ENCODE assay signal across 13 cellular contexts in the genomic region with DNA sequence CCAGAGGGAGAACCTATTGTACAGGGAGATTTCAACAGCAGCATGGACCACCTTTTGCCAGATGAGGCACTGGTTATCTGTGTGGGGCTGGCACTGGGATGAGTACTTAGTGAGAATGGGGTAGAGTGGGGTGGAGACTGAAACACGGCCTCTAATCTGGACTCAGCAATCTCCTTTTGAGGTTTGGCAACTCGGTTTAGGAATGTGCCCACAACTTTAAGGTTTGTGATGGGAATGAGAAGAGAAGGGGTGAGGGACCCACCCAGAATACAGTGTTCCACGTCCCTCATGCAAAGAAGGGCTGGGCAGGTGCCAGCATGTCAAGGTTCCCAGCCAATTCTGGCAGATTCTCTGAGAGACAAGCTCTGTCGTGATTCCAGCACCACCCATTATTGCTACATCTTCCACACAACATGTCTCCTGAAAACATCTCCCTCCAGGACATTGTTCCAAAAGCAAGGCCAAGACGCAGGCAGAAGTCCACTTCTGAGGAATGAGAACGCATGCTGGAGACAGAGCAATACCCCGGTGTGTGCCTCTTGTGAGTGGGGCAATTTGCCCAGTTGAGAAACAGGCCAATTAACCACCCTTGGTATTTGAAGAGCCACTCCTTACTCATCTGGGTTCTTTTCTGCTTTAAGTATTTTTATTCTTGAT. TPM values are rescaled to one million over a fixed set of nuclear protein-coding genes. Genes with fewer than 3 reads are reported as not detected.
A peak's percentile ranks its signal among the peaks of the same experiment; 100 is the strongest.
DNase-seq lines count a peak whose midpoint lies in the region; ATAC-seq and TF ChIP-seq lines count a peak whose summit lies in the region.
"Had no signal": no experiment of that assay in that cellular context is flagged by ENCODE, and none has a peak within 500 bp of the region (broad histone marks: within the 10 kb centered on the region; RNA-seq: fewer than 3 reads in every experiment).

No MANE protein-coding gene starts in this region.

- H3K4me1 ChIP-seq in sigmoid colon = peaks cover 0 to 10% (median 7%) of the 10 kb centered on the region in 4 donors

- peak overlapping the region in 3 of 4 donors; percentile 1 to 69 (median 56) for H3K27ac ChIP-seq in sigmoid colon
- H3K27ac ChIP-seq: stomach had no signal

- intact Hi-C loops in sigmoid colon (cut with DNase I) = no loop called here

- H3K27me3 ChIP-seq in sigmoid colon = no peaks in the 10 kb centered on the region
- H3K27me3 ChIP-seq: stomach had no signal

- no peak for ATAC-seq in T-helper 17 cell
- ATAC-seq in activated T-cell treated with anti-CD3 and anti-CD28 coated beads, Interleukin-2, amount 50 U/mL, for 4 hours = no peak

- DNase-seq in DMS79 treated with DMSO at 0.1 percent for 48 hours (lab: John Stamatoyannopoulos, UW) (peak; percentile 47), T-helper 17 cell (no peak), fibroblast of pulmonary artery (ENCODE audit: low read depth) (peak; percentile 65), sigmoid colon (peak; percentile 72), SHP77 treated with DMSO at 0.1 percent for 48 hours (lab: John Stamatoyannopoulos, UW) (no peak), RKO (ENCODE audit: low spot score) (no peak)
- DNase-seq in activated T-cell treated with anti-CD3 and anti-CD28 coated beads, Interleukin-2, amount 50 U/mL, for 4 hours = no peak
- no peak for DNase-seq in activated naive CD4-positive, alpha-beta T cell treated with anti-CD3 and anti-CD28 coated beads, Interleukin-2, amount 50 U/mL, for 16 hours
- DNase-seq: kidney glomerular epithelial cell; NCI-H1417 treated with DMSO at 0.1 percent for 48 hours; stimulated activated CD4-positive, alpha-beta T cell treated with anti-CD3 and anti-CD28 coated beads, Interleukin-2, amount 100 ng/mL, for 48 hours; stomach had no signal

- TF ChIP-seq CTCF in fibroblast of pulmonary artery (IDR thresholded peaks at IDR 0.05; ENCODE audit: low read length, missing control alignments) (no peak), sigmoid colon (IDR thresholded peaks at IDR 0.05) (no peak)

- no peaks in the 10 kb centered on the region for H3K9me3 ChIP-seq in T-helper 17 cell (ENCODE audit: control insufficient read depth, low read length, poor library complexity, severe bottlenecking)
- H3K9me3 ChIP-seq in sigmoid colon = no peaks in the 10 kb centered on the region

- H3K9me3 Mint-ChIP-seq in activated T-cell treated with anti-CD3 and anti-CD28 coated beads, Interleukin-2, amount 50 U/mL, for 4 hours = peaks cover 10% of the 10 kb centered on the region

- H3K36me3 ChIP-seq in sigmoid colon = no peaks in the 10 kb centered on the region
- H3K36me3 ChIP-seq: stomach had no signal

- H3K36me3 Mint-ChIP-seq in T-helper 17 cell (ENCODE audit: low read depth) = peaks cover 5% of the 10 kb centered on the region
- no peaks in the 10 kb centered on the region for H3K36me3 Mint-ChIP-seq in activated T-cell treated with anti-CD3 and anti-CD28 coated beads, Interleukin-2, amount 50 U/mL, for 4 hours (ENCODE audit: insufficient read depth)

- 35 to 66% methylated on average over 7 of the region's 7 CpGs for WGBS in sigmoid colon, 2 donors

- H3K4me3 Mint-ChIP-seq in T-helper 17 cell = no peak overlapping the region
- no peak overlapping the region for H3K4me3 Mint-ChIP-seq in activated T-cell treated with anti-CD3 and anti-CD28 coated beads, Interleukin-2, amount 50 U/mL, for 4 hours
- H3K4me3 Mint-ChIP-seq: T-helper 1 cell treated with Interleukin-12 subunit alpha and Interleukin-12 subunit beta and Interleukin-4 antibody, amounts not matched to agents 30 μg/mL and 1 μg/mL, for 36 hours had no signal

- H3K27ac Mint-ChIP-seq in T-helper 17 cell = peak overlapping the region; percentile 39
- H3K27ac Mint-ChIP-seq: T-helper 1 cell treated with Interleukin-12 subunit alpha and Interleukin-12 subunit beta and Interleukin-4 antibody, amounts not matched to agents 30 μg/mL and 1 μg/mL, for 36 hours had no signal

- no peaks in the 10 kb centered on the region for H3K27me3 Mint-ChIP-seq in T-helper 17 cell
- H3K27me3 Mint-ChIP-seq in activated T-cell treated with anti-CD3 and anti-CD28 coated beads, Interleukin-2, amount 50 U/mL, for 4 hours (ENCODE audit: low read depth) = peaks cover 2% of the 10 kb centered on the region

- peaks cover 8% of the 10 kb centered on the region for H3K4me1 Mint-ChIP-seq in T-helper 17 cell
- peaks cover 5% of the 10 kb centered on the region for H3K4me1 Mint-ChIP-seq in activated T-cell treated with anti-CD3 and anti-CD28 coated beads, Interleukin-2, amount 50 U/mL, for 4 hours (ENCODE audit: low read depth)

- H3K4me3 ChIP-seq in fibroblast of pulmonary artery (replicated peaks; ENCODE audit: low read depth, low read length) = no peak overlapping the region
- H3K4me3 ChIP-seq in sigmoid colon = no peak overlapping the region
- H3K4me3 ChIP-seq: stomach had no signal

- no peak for TF ChIP-seq POLR2A in sigmoid colon (IDR thresholded peaks at IDR 0.05)

- TF ChIP-seq EP300 in sigmoid colon (IDR thresholded peaks at IDR 0.05) = no peak

RNA-seq across cellular contexts. Expression of a gene that starts 37.5 kb away (rescaled TPM):
- 100 to 1,000 TPM; 117 to 149 TPM for total RNA-seq in T-helper 17 cell
- under 1 TPM in 1 of 4 donors, not detected in 3; 0.16 TPM for total RNA-seq in sigmoid colon
- polyA plus RNA-seq in sigmoid colon = 1 to 10 TPM in 1 of 3 donors, not detected in 2; 3.1 TPM
- 100 to 1,000 TPM in 1 of 3 donors, 10 to 100 TPM in 2; 65.3 to 131 (median 86.3) TPM for total RNA-seq in activated T-cell treated with anti-CD3 and anti-CD28 coated beads, Interleukin-2, amount 50 U/mL, for 4 hours

Comparison
In these comparisons a context has a peak if more than half of its experiments do, and no peak if none do; other contexts are left out.
1. DNase-seq: peak in DMS79 treated with DMSO at 0.1 percent for 48 hours (single experiment), fibroblast of pulmonary artery (single experiment) and sigmoid colon (single experiment); none in T-helper 17 cell (0 of 3), activated T-cell treated with anti-CD3 and anti-CD28 coated beads, Interleukin-2, amount 50 U/mL, for 4 hours (single experiment), activated naive CD4-positive, alpha-beta T cell treated with anti-CD3 and anti-CD28 coated beads, Interleukin-2, amount 50 U/mL, for 16 hours (single experiment), SHP77 treated with DMSO at 0.1 percent for 48 hours (single experiment) and RKO (single experiment).
2. RNA of a gene that starts 37.5 kb away (total RNA-seq): 117 to 149 TPM in T-helper 17 cell and 65.3 to 131 TPM in activated T-cell treated with anti-CD3 and anti-CD28 coated beads, Interleukin-2, amount 50 U/mL, for 4 hours; 0.16 TPM in sigmoid colon; every median in the first group is over 10 times any median in the second.